ENCODE assay signal across 1 cellular context in genomic region chr2:134262666-134263065, GRCh38.
A peak's percentile ranks its signal among the peaks of the same experiment; 100 is the strongest.
TF ChIP-seq lines count a peak whose summit lies in the region.

No MANE protein-coding gene starts in this region.

TF ChIP-seq in GM12878, 131 proteins besides CTCF, POLR2A, EP300 and RAD21 (continued from another document):
- TF ChIP-seq, protein P1, sequence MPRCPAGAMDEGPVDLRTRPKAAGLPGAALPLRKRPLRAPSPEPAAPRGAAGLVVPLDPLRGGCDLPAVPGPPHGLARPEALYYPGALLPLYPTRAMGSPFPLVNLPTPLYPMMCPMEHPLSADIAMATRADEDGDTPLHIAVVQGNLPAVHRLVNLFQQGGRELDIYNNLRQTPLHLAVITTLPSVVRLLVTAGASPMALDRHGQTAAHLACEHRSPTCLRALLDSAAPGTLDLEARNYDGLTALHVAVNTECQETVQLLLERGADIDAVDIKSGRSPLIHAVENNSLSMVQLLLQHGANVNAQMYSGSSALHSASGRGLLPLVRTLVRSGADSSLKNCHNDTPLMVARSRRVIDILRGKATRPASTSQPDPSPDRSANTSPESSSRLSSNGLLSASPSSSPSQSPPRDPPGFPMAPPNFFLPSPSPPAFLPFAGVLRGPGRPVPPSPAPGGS (IDR thresholded peaks at IDR 0.05; ENCODE audit: borderline replicate concordance, insufficient read depth, low read depth, low read length, poor library complexity, severe bottlenecking) = no peak
- peak; percentile 61 for TF ChIP-seq MEF2B (IDR thresholded peaks at IDR 0.05; ENCODE audit: partially characterized antibody, poor library complexity, severe bottlenecking)
- no peak for TF ChIP-seq KDM1A (IDR thresholded peaks at IDR 0.05; ENCODE audit: borderline replicate concordance)
- TF ChIP-seq, protein P2, sequence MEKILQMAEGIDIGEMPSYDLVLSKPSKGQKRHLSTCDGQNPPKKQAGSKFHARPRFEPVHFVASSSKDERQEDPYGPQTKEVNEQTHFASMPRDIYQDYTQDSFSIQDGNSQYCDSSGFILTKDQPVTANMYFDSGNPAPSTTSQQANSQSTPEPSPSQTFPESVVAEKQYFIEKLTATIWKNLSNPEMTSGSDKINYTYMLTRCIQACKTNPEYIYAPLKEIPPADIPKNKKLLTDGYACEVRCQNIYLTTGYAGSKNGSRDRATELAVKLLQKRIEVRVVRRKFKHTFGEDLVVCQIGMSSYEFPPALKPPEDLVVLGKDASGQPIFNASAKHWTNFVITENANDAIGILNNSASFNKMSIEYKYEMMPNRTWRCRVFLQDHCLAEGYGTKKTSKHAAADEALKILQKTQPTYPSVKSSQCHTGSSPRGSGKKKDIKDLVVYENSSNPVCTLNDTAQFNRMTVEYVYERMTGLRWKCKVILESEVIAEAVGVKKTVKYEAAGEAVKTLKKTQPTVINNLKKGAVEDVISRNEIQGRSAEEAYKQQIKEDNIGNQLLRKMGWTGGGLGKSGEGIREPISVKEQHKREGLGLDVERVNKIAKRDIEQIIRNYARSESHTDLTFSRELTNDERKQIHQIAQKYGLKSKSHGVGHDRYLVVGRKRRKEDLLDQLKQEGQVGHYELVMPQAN (conservative IDR thresholded peaks at IDR 0.05) = no peak
- 0 out of 2 replicates have a peak, but pooled peaks have one; percentile 24 for TF ChIP-seq CREB1 (IDR thresholded peaks at IDR 0.05; ENCODE audit: low read depth)
- TF ChIP-seq ESRRA (IDR thresholded peaks at IDR 0.05; ENCODE audit: low read length) = no peak
- TF ChIP-seq, protein P3, sequence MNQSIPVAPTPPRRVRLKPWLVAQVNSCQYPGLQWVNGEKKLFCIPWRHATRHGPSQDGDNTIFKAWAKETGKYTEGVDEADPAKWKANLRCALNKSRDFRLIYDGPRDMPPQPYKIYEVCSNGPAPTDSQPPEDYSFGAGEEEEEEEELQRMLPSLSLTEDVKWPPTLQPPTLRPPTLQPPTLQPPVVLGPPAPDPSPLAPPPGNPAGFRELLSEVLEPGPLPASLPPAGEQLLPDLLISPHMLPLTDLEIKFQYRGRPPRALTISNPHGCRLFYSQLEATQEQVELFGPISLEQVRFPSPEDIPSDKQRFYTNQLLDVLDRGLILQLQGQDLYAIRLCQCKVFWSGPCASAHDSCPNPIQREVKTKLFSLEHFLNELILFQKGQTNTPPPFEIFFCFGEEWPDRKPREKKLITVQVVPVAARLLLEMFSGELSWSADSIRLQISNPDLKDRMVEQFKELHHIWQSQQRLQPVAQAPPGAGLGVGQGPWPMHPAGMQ (IDR thresholded peaks at IDR 0.05; ENCODE audit: borderline replicate concordance) = no peak
- TF ChIP-seq, protein P4, sequence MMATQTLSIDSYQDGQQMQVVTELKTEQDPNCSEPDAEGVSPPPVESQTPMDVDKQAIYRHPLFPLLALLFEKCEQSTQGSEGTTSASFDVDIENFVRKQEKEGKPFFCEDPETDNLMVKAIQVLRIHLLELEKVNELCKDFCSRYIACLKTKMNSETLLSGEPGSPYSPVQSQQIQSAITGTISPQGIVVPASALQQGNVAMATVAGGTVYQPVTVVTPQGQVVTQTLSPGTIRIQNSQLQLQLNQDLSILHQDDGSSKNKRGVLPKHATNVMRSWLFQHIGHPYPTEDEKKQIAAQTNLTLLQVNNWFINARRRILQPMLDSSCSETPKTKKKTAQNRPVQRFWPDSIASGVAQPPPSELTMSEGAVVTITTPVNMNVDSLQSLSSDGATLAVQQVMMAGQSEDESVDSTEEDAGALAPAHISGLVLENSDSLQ (IDR thresholded peaks at IDR 0.05) = no peak
- no peak for TF ChIP-seq GATAD2B (conservative IDR thresholded peaks at IDR 0.05; ENCODE audit: low read depth)
- peak; percentile 66 for TF ChIP-seq RUNX3 (IDR thresholded peaks at IDR 0.05; ENCODE audit: low read length)
- no peak for TF ChIP-seq CBX3 (IDR thresholded peaks at IDR 0.05; ENCODE audit: borderline replicate concordance, low read depth)
- no peak for TF ChIP-seq CHD1 (IDR thresholded peaks at IDR 0.05; ENCODE audit: low read depth, low read length)
- TF ChIP-seq NR2C2 (IDR thresholded peaks at IDR 0.05; ENCODE audit: borderline replicate concordance, control insufficient read depth, insufficient read length, low read depth) = no peak
